ENCODE assay signal across 23 cellular contexts in genomic region chr17:57625511-57625910, GRCh38.
DNase-seq lines count a peak whose midpoint lies in the region; ATAC-seq and TF ChIP-seq lines count a peak whose summit lies in the region.
"Had no signal": no experiment of that assay in that cellular context is flagged by ENCODE, and none has a peak within 500 bp of the region (broad histone marks: within the 10 kb centered on the region; RNA-seq: fewer than 3 reads in every experiment).

No MANE protein-coding gene starts in this region.

- no peaks in the 10 kb centered on the region for H3K9me3 Mint-ChIP-seq in activated CD4-positive, alpha-beta T cell treated with anti-CD3 and anti-CD28 coated beads, Interleukin-2, amount 10 ng/mL, durations not matched to agents 7 days and 5 days
- no peaks in the 10 kb centered on the region for H3K9me3 Mint-ChIP-seq in activated CD4-positive, alpha-beta T cell treated with anti-CD3 and anti-CD28 coated beads for 36 hours (ENCODE audit: low read depth)

- no peaks in the 10 kb centered on the region for H3K27me3 Mint-ChIP-seq in activated CD4-positive, alpha-beta T cell treated with anti-CD3 and anti-CD28 coated beads, Interleukin-2, amount 10 ng/mL, durations not matched to agents 7 days and 5 days
- H3K27me3 Mint-ChIP-seq in activated CD4-positive, alpha-beta T cell treated with anti-CD3 and anti-CD28 coated beads for 36 hours = no peaks in the 10 kb centered on the region

- no peaks in the 10 kb centered on the region for H4K20me1 ChIP-seq in OCI-LY7 (ENCODE audit: insufficient read depth, low read length)
- no peaks in the 10 kb centered on the region for H4K20me1 ChIP-seq in osteoblast (ENCODE audit: insufficient read depth, low read length)

- H3K27ac ChIP-seq in OCI-LY7 (ENCODE audit: low read depth, low read length, poor library complexity, severe bottlenecking) (peak overlapping the region; percentile 76), heart left ventricle (peak overlapping the region in 7 of 12 donors; percentile 22 to 77 (median 52)), osteoblast (ENCODE audit: low read depth, low read length) (no peak overlapping the region)
- H3K27ac ChIP-seq: breast epithelium, coronary artery, prostate gland, thoracic aorta had no signal

- POLR2A ChIA-PET in activated CD4-positive, alpha-beta T cell treated with anti-CD3 and anti-CD28 coated beads, Interleukin-2, amount 10 ng/mL, durations not matched to agents 7 days and 5 days (lab: Charles Lee) = no interaction called here
- POLR2A ChIA-PET in activated CD4-positive, alpha-beta T cell treated with anti-CD3 and anti-CD28 coated beads for 36 hours (lab: Charles Lee) = no interaction called here
- POLR2A ChIA-PET in OCI-LY7 (lab: Charles Lee) = interaction anchor here (0.5 to 1.6 kb wide), 3 partner anchors 11 to 1528 kb away, joined by 3 to 6 read pairs (median 5); no protein-coding TSS in a partner anchor

- H3K4me2 ChIP-seq in OCI-LY7 (ENCODE audit: low read length) (no peak overlapping the region), osteoblast (ENCODE audit: insufficient read depth, low read length) (no peak overlapping the region)

- BruUV-seq in OCI-LY7 (replicated peaks; lab: Mats Ljungman, UMichigan) = no TSS peak

- no peaks in the 10 kb centered on the region for H3K27me3 ChIP-seq in heart left ventricle
- no peaks in the 10 kb centered on the region for H3K27me3 ChIP-seq in osteoblast (ENCODE audit: insufficient read depth, low read length)
- H3K27me3 ChIP-seq: BE2C, breast epithelium had no signal

- intact Hi-C loops in activated CD4-positive, alpha-beta T cell treated with anti-CD3 and anti-CD28 coated beads for 36 hours (cut with DNase I, micrococcal nuclease) = no loop called here
- intact Hi-C loops in OCI-LY7 (cut with micrococcal nuclease; ENCODE audit: unreplicated experiment) = loop anchor here (10.0 kb wide), 1 partner anchor 709 kb away; no protein-coding TSS in a partner anchor
- intact Hi-C loops in heart left ventricle (cut with DNase I) = no loop called here

- no peak overlapping the region for H3K4me3 ChIP-seq in OCI-LY7 (ENCODE audit: low read depth, low read length, poor library complexity, severe bottlenecking)
- no peak overlapping the region for H3K4me3 ChIP-seq in heart left ventricle
- H3K4me3 ChIP-seq in osteoblast (ENCODE audit: insufficient read depth, low read length) = no peak overlapping the region
- H3K4me3 ChIP-seq: breast epithelium, coronary artery, prostate gland, thoracic aorta had no signal

- no peak for TF ChIP-seq POLR2A in heart left ventricle (IDR thresholded peaks at IDR 0.05)

- H3K4me1 ChIP-seq in OCI-LY7 (ENCODE audit: insufficient read depth, low read length, poor library complexity, severe bottlenecking) (peaks cover 79% of the 10 kb centered on the region), heart left ventricle (peaks cover 0 to 58% (median 19%) of the 10 kb centered on the region in 12 donors), osteoblast (ENCODE audit: insufficient read depth, low read length) (no peaks in the 10 kb centered on the region)
- H3K4me1 ChIP-seq: breast epithelium, Caco-2, prostate gland had no signal

- H3K36me3 ChIP-seq in OCI-LY7 (ENCODE audit: insufficient read depth, low read length) (peaks cover 19% of the 10 kb centered on the region; the same call in 1 of the 2 replicates), heart left ventricle (peaks cover 0 to 18% (median 0%) of the 10 kb centered on the region in 9 donors), osteoblast (ENCODE audit: insufficient read depth, low read length) (no peaks in the 10 kb centered on the region)
- H3K36me3 ChIP-seq: breast epithelium, prostate gland, thoracic aorta had no signal

- ATAC-seq in activated CD4-positive, alpha-beta T cell treated with anti-CD3 and anti-CD28 coated beads for 36 hours = no peak
- ATAC-seq in heart left ventricle = peak in 3 of 4 donors; percentile 16 to 38 (median 20)
- ATAC-seq: left lobe of liver had no signal

- 53 to 62% (median 56%) methylated on average over 1 of the region's 1 CpG for WGBS in heart left ventricle, 4 donors

- no peak for DNase-seq in activated CD4-positive, alpha-beta T cell treated with anti-CD3 and anti-CD28 coated beads, Interleukin-2, amount 10 ng/mL, durations not matched to agents 7 days and 5 days
- no peak for DNase-seq in activated CD4-positive, alpha-beta T cell treated with anti-CD3 and anti-CD28 coated beads for 36 hours
- no peak for DNase-seq in OCI-LY7 (ENCODE audit: low spot score)
- peak in 1 of 5 donors; percentile 13 for DNase-seq in heart left ventricle
- DNase-seq in osteoblast (ENCODE audit: insufficient read length, low spot score, missing footprints) = peak; percentile 47
- no peak for DNase-seq in SIG-M5 (lab: John Stamatoyannopoulos, UW)
- DNase-seq in NCI-H510A treated with DMSO at 0.1 percent for 48 hours (lab: John Stamatoyannopoulos, UW) = no peak
- no peak for DNase-seq in GM10266 (ENCODE audit: extremely low spot score)
- DNase-seq: activated CD4-positive, alpha-beta T cell treated with anti-CD3 and anti-CD28 coated beads for 48 hours; BE2C; Caco-2; DMS79 treated with DMSO at 0.1 percent for 48 hours; glutamatergic neuron; KG1; NCI-H1694; NCI-H2171; NCI-H526 treated with DMSO at 0.1 percent for 48 hours; SW 1271 had no signal

- CTCF ChIA-PET in activated CD4-positive, alpha-beta T cell treated with anti-CD3 and anti-CD28 coated beads, Interleukin-2, amount 10 ng/mL, durations not matched to agents 7 days and 5 days (lab: Charles Lee) = interaction anchor here (1.1 to 2.6 kb wide), 3 partner anchors 11 to 47 kb away, joined by 4 to 7 read pairs (median 4); no protein-coding TSS in a partner anchor
- CTCF ChIA-PET in activated CD4-positive, alpha-beta T cell treated with anti-CD3 and anti-CD28 coated beads for 36 hours (lab: Charles Lee) = interaction anchor here (0.7 kb wide), 1 partner anchor 47 kb away, joined by 4 read pairs; no protein-coding TSS in a partner anchor
- CTCF ChIA-PET in OCI-LY7 (lab: Charles Lee; ENCODE audit: unreplicated experiment) = no interaction called here

- peaks cover 9% of the 10 kb centered on the region for H3K36me3 Mint-ChIP-seq in activated CD4-positive, alpha-beta T cell treated with anti-CD3 and anti-CD28 coated beads, Interleukin-2, amount 10 ng/mL, durations not matched to agents 7 days and 5 days (ENCODE audit: low read depth)
- peaks cover 6% of the 10 kb centered on the region for H3K36me3 Mint-ChIP-seq in activated CD4-positive, alpha-beta T cell treated with anti-CD3 and anti-CD28 coated beads for 36 hours (ENCODE audit: low read depth)

- TF ChIP-seq CTCF in OCI-LY7 (conservative IDR thresholded peaks at IDR 0.05; ENCODE audit: low read length) (no peak), heart left ventricle (IDR thresholded peaks at IDR 0.05) (no peak), osteoblast (IDR thresholded peaks at IDR 0.05; ENCODE audit: extremely low read depth, low read depth, low read length) (no peak), GM10266 (IDR thresholded peaks at IDR 0.05; ENCODE audit: control insufficient read depth, insufficient read depth, low read depth, missing control alignments) (no peak)

- H3K9me2 ChIP-seq in OCI-LY7 (ENCODE audit: insufficient read depth, low read length) = no peaks in the 10 kb centered on the region

- H3K4me1 Mint-ChIP-seq in activated CD4-positive, alpha-beta T cell treated with anti-CD3 and anti-CD28 coated beads, Interleukin-2, amount 10 ng/mL, durations not matched to agents 7 days and 5 days = peaks cover 11% of the 10 kb centered on the region
- H3K4me1 Mint-ChIP-seq in activated CD4-positive, alpha-beta T cell treated with anti-CD3 and anti-CD28 coated beads for 36 hours = peaks cover 13% of the 10 kb centered on the region

- peak overlapping the region; percentile 31 for H3K27ac Mint-ChIP-seq in activated CD4-positive, alpha-beta T cell treated with anti-CD3 and anti-CD28 coated beads, Interleukin-2, amount 10 ng/mL, durations not matched to agents 7 days and 5 days
- H3K27ac Mint-ChIP-seq in activated CD4-positive, alpha-beta T cell treated with anti-CD3 and anti-CD28 coated beads for 36 hours = no peak overlapping the region

- no peaks in the 10 kb centered on the region for H3K79me2 ChIP-seq in OCI-LY7 (ENCODE audit: insufficient read depth, low read depth, low read length)
- H3K79me2 ChIP-seq in osteoblast (ENCODE audit: insufficient read depth, low read length) = no peaks in the 10 kb centered on the region

- H2AFZ ChIP-seq in OCI-LY7 (ENCODE audit: low read length) (no peak overlapping the region), osteoblast (ENCODE audit: low read length) (no peak overlapping the region)

- H3K9me3 ChIP-seq in OCI-LY7 (ENCODE audit: low read length) (no peaks in the 10 kb centered on the region), heart left ventricle (no peaks in the 10 kb centered on the region), osteoblast (ENCODE audit: low read depth, low read length) (no peaks in the 10 kb centered on the region)
- H3K9me3 ChIP-seq: BE2C, breast epithelium, Caco-2, prostate gland, thoracic aorta had no signal

- no peak overlapping the region for H3K4me3 Mint-ChIP-seq in activated CD4-positive, alpha-beta T cell treated with anti-CD3 and anti-CD28 coated beads, Interleukin-2, amount 10 ng/mL, durations not matched to agents 7 days and 5 days
- no peak overlapping the region for H3K4me3 Mint-ChIP-seq in activated CD4-positive, alpha-beta T cell treated with anti-CD3 and anti-CD28 coated beads for 36 hours
